Comparison of ENCODE assay signal across 18 cellular contexts in the genomic region with DNA sequence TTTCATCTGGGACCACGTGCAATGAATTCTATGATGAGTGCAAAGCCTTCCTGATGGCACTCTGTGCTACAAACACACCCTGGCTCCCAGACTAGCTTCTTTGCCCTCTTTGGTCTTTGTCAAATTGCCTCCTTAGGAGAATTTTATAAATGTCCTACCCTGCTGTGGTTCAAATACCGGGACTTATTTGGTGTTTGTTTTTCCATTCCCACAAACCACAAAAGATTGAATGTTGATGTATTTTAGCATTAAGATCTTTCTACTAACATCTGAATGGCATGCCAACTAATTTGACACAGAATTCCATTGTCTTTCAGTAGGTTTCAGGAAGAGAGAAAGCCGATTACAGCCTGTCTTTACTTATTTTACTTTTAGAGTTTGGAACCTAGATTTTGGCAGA.
DNase-seq lines count a peak whose midpoint lies in the region; ATAC-seq and TF ChIP-seq lines count a peak whose summit lies in the region.
"Had no signal": no experiment of that assay in that cellular context is flagged by ENCODE, and none has a peak within 500 bp of the region (broad histone marks: within the 10 kb centered on the region; RNA-seq: fewer than 3 reads in every experiment).

No MANE protein-coding gene starts in this region.

- CTCF ChIA-PET in activated CD4-positive, alpha-beta memory T cell treated with anti-CD3 and anti-CD28 coated beads, Interleukin-2, amount 10 ng/mL, durations not matched to agents 7 days and 5 days (lab: Charles Lee), result no interaction called here

- TF ChIP-seq CTCF in choroid plexus epithelial cell (conservative IDR thresholded peaks at IDR 0.05; ENCODE audit: low read depth, low read length), result no peak
- no peak for TF ChIP-seq CTCF in natural killer cell (IDR thresholded peaks at IDR 0.05)

- intact Hi-C loops in natural killer cell (cut with micrococcal nuclease), result no loop called here

- POLR2A ChIA-PET in activated CD4-positive, alpha-beta memory T cell treated with anti-CD3 and anti-CD28 coated beads, Interleukin-2, amount 10 ng/mL, durations not matched to agents 7 days and 5 days (lab: Charles Lee), result no interaction called here

- peaks cover 27% of the 10 kb centered on the region for H3K4me1 ChIP-seq in BLaER1

- no peaks in the 10 kb centered on the region for H3K9me3 ChIP-seq in BLaER1

- no peak overlapping the region for H3K9ac ChIP-seq in BLaER1

- H3K27me3 ChIP-seq in BLaER1, result no peaks in the 10 kb centered on the region

- H3K36me3 Mint-ChIP-seq in activated CD4-positive, alpha-beta memory T cell treated with anti-CD3 and anti-CD28 coated beads, Interleukin-2, amount 10 ng/mL, durations not matched to agents 7 days and 5 days (ENCODE audit: low read depth), result no peaks in the 10 kb centered on the region
- H3K36me3 Mint-ChIP-seq in natural killer cell, result no peaks in the 10 kb centered on the region
- H3K36me3 Mint-ChIP-seq: CD4-positive, CD25-positive, alpha-beta regulatory T cell had no signal

- H4K20me1 ChIP-seq in BLaER1, result no peaks in the 10 kb centered on the region

- no peak for ATAC-seq in natural killer cell
- ATAC-seq: Panc1 had no signal

- DNase-seq in RPMI7951 (ENCODE audit: low read depth) (peak; percentile 11), choroid plexus epithelial cell (ENCODE audit: low read depth) (peak; percentile 5), kidney glomerular epithelial cell (lab: John Stamatoyannopoulos, UW) (peak; percentile 8), mesenteric fat pad (ENCODE audit: low spot score) (no peak), hypothalamus (lab: John Stamatoyannopoulos, UW) (no peak), natural killer cell (no peak)
- DNase-seq in activated CD4-positive, alpha-beta memory T cell treated with anti-CD3 and anti-CD28 coated beads, Interleukin-2, amount 10 ng/mL, durations not matched to agents 7 days and 5 days, result no peak
- DNase-seq: 8988T; Calu3; CD4-positive, CD25-positive, alpha-beta regulatory T cell; H9; Kasumi-1; MM.1S; NCI-H1092 treated with DMSO at 0.1 percent for 48 hours had no signal

- H3K27ac Mint-ChIP-seq in activated CD4-positive, alpha-beta memory T cell treated with anti-CD3 and anti-CD28 coated beads, Interleukin-2, amount 10 ng/mL, durations not matched to agents 7 days and 5 days, result no peak overlapping the region
- H3K27ac Mint-ChIP-seq in natural killer cell, result no peak overlapping the region
- H3K27ac Mint-ChIP-seq: B cell; CD4-positive, CD25-positive, alpha-beta regulatory T cell; H9 had no signal

- H3K4me3 ChIP-seq in BLaER1, result no peak overlapping the region
- no peak overlapping the region for H3K4me3 ChIP-seq in choroid plexus epithelial cell (ENCODE audit: low read depth, low read length)

- no peaks in the 10 kb centered on the region for H3K36me3 ChIP-seq in BLaER1

- no peaks in the 10 kb centered on the region for H3K9me3 Mint-ChIP-seq in activated CD4-positive, alpha-beta memory T cell treated with anti-CD3 and anti-CD28 coated beads, Interleukin-2, amount 10 ng/mL, durations not matched to agents 7 days and 5 days
- H3K9me3 Mint-ChIP-seq in natural killer cell, result peaks cover 0 to 4% of the 10 kb centered on the region in 2 donors
- H3K9me3 Mint-ChIP-seq: H9 had no signal

- no peaks in the 10 kb centered on the region for H3K27me3 Mint-ChIP-seq in activated CD4-positive, alpha-beta memory T cell treated with anti-CD3 and anti-CD28 coated beads, Interleukin-2, amount 10 ng/mL, durations not matched to agents 7 days and 5 days
- no peaks in the 10 kb centered on the region for H3K27me3 Mint-ChIP-seq in natural killer cell (ENCODE audit: low read depth in 2 of 2)
- H3K27me3 Mint-ChIP-seq: B cell; CD4-positive, CD25-positive, alpha-beta regulatory T cell had no signal

- no peak overlapping the region for H3K27ac ChIP-seq in BLaER1
- H3K27ac ChIP-seq: HL-60 had no signal

- no peak overlapping the region for H3K4me3 Mint-ChIP-seq in activated CD4-positive, alpha-beta memory T cell treated with anti-CD3 and anti-CD28 coated beads, Interleukin-2, amount 10 ng/mL, durations not matched to agents 7 days and 5 days
- no peak overlapping the region for H3K4me3 Mint-ChIP-seq in natural killer cell
- H3K4me3 Mint-ChIP-seq: B cell; CD4-positive, CD25-positive, alpha-beta regulatory T cell; H9 had no signal

- peak overlapping the region; percentile 48 for H3K4me2 ChIP-seq in BLaER1

- H3K4me1 Mint-ChIP-seq in activated CD4-positive, alpha-beta memory T cell treated with anti-CD3 and anti-CD28 coated beads, Interleukin-2, amount 10 ng/mL, durations not matched to agents 7 days and 5 days, result no peaks in the 10 kb centered on the region
- H3K4me1 Mint-ChIP-seq in natural killer cell, result no peaks in the 10 kb centered on the region
- H3K4me1 Mint-ChIP-seq: CD4-positive, CD25-positive, alpha-beta regulatory T cell; H9 had no signal

Comparison
In these comparisons a context has a peak if more than half of its experiments do, and no peak if none do; other contexts are left out.
1. DNase-seq: peak in RPMI7951 (single experiment), choroid plexus epithelial cell (single experiment) and kidney glomerular epithelial cell (single experiment); none in mesenteric fat pad (single experiment), hypothalamus (0 of 51), activated CD4-positive, alpha-beta memory T cell treated with anti-CD3 and anti-CD28 coated beads, Interleukin-2, amount 10 ng/mL, durations not matched to agents 7 days and 5 days (single experiment) and natural killer cell (single experiment).